ENCODE assay signal across 10 cellular contexts in genomic region chr5:95841914-95842812, GRCh38. TPM values are rescaled to one million over a fixed set of nuclear protein-coding genes. Genes with fewer than 3 reads are reported as not detected.
DNase-seq lines count a peak whose midpoint lies in the region; ATAC-seq and TF ChIP-seq lines count a peak whose summit lies in the region.
"Had no signal": no experiment of that assay in that cellular context is flagged by ENCODE, and none has a peak within 500 bp of the region (broad histone marks: within the 10 kb centered on the region; RNA-seq: fewer than 3 reads in every experiment).

No MANE protein-coding gene starts in this region.

- H3K27ac ChIP-seq in spleen: peak overlapping the region in 7 of 8 donors; percentile 22 to 80 (median 49)
- H3K27ac ChIP-seq: HL-60 had no signal

- H3K4me1 Mint-ChIP-seq in activated T-helper 17 cell treated with anti-CD3 and anti-CD28 coated beads, Interleukin-2, amount 50 U/mL, for 72 hours: peaks cover 19% of the 10 kb centered on the region

- 70 to 87% (median 75%) methylated on average over 8 of the region's 8 CpGs for WGBS in spleen, 5 donors

- no peak for ATAC-seq in activated T-helper 17 cell treated with anti-CD3 and anti-CD28 coated beads, Interleukin-2, amount 50 U/mL, for 72 hours (replicated peaks)
- peak; percentile 83 for ATAC-seq in left ventricle myocardium superior
- ATAC-seq in HG02981 (IDR thresholded peaks at IDR 0.05; ENCODE audit: unreplicated experiment): no peak
- ATAC-seq in GM18909 (IDR thresholded peaks at IDR 0.05; ENCODE audit: poor library complexity, unreplicated experiment): no peak

- H3K36me3 ChIP-seq in spleen: no peaks in the 10 kb centered on the region

- DNase-seq in GM03348 (ENCODE audit: low spot score) (peak; percentile 77), left ventricle myocardium superior (no peak), spleen (no peak), NCI-H1436 treated with DMSO at 0.1 percent for 48 hours (lab: John Stamatoyannopoulos, UW) (no peak), NCI-H146 treated with DMSO at 0.1 percent for 48 hours (lab: John Stamatoyannopoulos, UW; ENCODE audit: unreplicated experiment) (no peak)
- DNase-seq: NCI-H526 had no signal

- no peaks in the 10 kb centered on the region for H3K27me3 ChIP-seq in spleen (replicated peaks in 1 of 7)

- TF ChIP-seq CTCF in spleen (IDR thresholded peaks at IDR 0.05 in 8 of 11, conservative IDR thresholded peaks at IDR 0.05 in 3 of 11): no peak

- peaks cover 6 to 67% (median 35%) of the 10 kb centered on the region in 6 donors for H3K4me1 ChIP-seq in spleen

- H3K27ac Mint-ChIP-seq in activated T-helper 17 cell treated with anti-CD3 and anti-CD28 coated beads, Interleukin-2, amount 50 U/mL, for 72 hours: peak overlapping the region; percentile 92

- no peaks in the 10 kb centered on the region for H3K27me3 Mint-ChIP-seq in activated T-helper 17 cell treated with anti-CD3 and anti-CD28 coated beads, Interleukin-2, amount 50 U/mL, for 72 hours

- H3K9me3 ChIP-seq in spleen: no peaks in the 10 kb centered on the region

- H3K4me3 Mint-ChIP-seq in activated T-helper 17 cell treated with anti-CD3 and anti-CD28 coated beads, Interleukin-2, amount 50 U/mL, for 72 hours: peak overlapping the region; percentile 67

- intact Hi-C loops in left ventricle myocardium superior (cut with micrococcal nuclease): loop anchor here (2.0 to 10.0 kb wide), 2 partner anchors 61 to 177 kb away; no protein-coding TSS in a partner anchor
- intact Hi-C loops in spleen (cut with DNase I; ENCODE audit: low total_unique reads): no loop called here

- no peak for TF ChIP-seq POLR2A in spleen (IDR thresholded peaks at IDR 0.05)

- no peaks in the 10 kb centered on the region for H3K36me3 Mint-ChIP-seq in activated T-helper 17 cell treated with anti-CD3 and anti-CD28 coated beads, Interleukin-2, amount 50 U/mL, for 72 hours (ENCODE audit: low read depth)

- no peaks in the 10 kb centered on the region for H3K9me3 Mint-ChIP-seq in activated T-helper 17 cell treated with anti-CD3 and anti-CD28 coated beads, Interleukin-2, amount 50 U/mL, for 72 hours

- H3K4me3 ChIP-seq in spleen: no peak overlapping the region

RNA-seq across cellular contexts. Expression of gene GLRX, which starts 19.6 kb away (rescaled TPM):
- 10 to 100 TPM; 45.1 to 62.3 TPM for total RNA-seq in activated T-helper 17 cell treated with anti-CD3 and anti-CD28 coated beads, Interleukin-2, amount 50 U/mL, for 72 hours
- total RNA-seq in left ventricle myocardium superior (106 TPM), spleen (100 to 1,000 TPM in 2 of 7 donors, 10 to 100 TPM in 5; 59.3 to 130 (median 68.7) TPM)
- polyA plus RNA-seq in spleen: 100 to 1,000 TPM in 2 of 3 donors, 10 to 100 TPM in 1; 85.2 to 149 (median 108) TPM
